In genomic region chr12:31958601-31959000, GRCh38 we compare ENCODE assay signal across 1 cellular context.
TF ChIP-seq lines count a peak whose summit lies in the region.

No MANE protein-coding gene starts in this region.

TF ChIP-seq in H1, 55 proteins besides CTCF, POLR2A, EP300 and RAD21 (continued from another document):
- TF ChIP-seq, protein P1, sequence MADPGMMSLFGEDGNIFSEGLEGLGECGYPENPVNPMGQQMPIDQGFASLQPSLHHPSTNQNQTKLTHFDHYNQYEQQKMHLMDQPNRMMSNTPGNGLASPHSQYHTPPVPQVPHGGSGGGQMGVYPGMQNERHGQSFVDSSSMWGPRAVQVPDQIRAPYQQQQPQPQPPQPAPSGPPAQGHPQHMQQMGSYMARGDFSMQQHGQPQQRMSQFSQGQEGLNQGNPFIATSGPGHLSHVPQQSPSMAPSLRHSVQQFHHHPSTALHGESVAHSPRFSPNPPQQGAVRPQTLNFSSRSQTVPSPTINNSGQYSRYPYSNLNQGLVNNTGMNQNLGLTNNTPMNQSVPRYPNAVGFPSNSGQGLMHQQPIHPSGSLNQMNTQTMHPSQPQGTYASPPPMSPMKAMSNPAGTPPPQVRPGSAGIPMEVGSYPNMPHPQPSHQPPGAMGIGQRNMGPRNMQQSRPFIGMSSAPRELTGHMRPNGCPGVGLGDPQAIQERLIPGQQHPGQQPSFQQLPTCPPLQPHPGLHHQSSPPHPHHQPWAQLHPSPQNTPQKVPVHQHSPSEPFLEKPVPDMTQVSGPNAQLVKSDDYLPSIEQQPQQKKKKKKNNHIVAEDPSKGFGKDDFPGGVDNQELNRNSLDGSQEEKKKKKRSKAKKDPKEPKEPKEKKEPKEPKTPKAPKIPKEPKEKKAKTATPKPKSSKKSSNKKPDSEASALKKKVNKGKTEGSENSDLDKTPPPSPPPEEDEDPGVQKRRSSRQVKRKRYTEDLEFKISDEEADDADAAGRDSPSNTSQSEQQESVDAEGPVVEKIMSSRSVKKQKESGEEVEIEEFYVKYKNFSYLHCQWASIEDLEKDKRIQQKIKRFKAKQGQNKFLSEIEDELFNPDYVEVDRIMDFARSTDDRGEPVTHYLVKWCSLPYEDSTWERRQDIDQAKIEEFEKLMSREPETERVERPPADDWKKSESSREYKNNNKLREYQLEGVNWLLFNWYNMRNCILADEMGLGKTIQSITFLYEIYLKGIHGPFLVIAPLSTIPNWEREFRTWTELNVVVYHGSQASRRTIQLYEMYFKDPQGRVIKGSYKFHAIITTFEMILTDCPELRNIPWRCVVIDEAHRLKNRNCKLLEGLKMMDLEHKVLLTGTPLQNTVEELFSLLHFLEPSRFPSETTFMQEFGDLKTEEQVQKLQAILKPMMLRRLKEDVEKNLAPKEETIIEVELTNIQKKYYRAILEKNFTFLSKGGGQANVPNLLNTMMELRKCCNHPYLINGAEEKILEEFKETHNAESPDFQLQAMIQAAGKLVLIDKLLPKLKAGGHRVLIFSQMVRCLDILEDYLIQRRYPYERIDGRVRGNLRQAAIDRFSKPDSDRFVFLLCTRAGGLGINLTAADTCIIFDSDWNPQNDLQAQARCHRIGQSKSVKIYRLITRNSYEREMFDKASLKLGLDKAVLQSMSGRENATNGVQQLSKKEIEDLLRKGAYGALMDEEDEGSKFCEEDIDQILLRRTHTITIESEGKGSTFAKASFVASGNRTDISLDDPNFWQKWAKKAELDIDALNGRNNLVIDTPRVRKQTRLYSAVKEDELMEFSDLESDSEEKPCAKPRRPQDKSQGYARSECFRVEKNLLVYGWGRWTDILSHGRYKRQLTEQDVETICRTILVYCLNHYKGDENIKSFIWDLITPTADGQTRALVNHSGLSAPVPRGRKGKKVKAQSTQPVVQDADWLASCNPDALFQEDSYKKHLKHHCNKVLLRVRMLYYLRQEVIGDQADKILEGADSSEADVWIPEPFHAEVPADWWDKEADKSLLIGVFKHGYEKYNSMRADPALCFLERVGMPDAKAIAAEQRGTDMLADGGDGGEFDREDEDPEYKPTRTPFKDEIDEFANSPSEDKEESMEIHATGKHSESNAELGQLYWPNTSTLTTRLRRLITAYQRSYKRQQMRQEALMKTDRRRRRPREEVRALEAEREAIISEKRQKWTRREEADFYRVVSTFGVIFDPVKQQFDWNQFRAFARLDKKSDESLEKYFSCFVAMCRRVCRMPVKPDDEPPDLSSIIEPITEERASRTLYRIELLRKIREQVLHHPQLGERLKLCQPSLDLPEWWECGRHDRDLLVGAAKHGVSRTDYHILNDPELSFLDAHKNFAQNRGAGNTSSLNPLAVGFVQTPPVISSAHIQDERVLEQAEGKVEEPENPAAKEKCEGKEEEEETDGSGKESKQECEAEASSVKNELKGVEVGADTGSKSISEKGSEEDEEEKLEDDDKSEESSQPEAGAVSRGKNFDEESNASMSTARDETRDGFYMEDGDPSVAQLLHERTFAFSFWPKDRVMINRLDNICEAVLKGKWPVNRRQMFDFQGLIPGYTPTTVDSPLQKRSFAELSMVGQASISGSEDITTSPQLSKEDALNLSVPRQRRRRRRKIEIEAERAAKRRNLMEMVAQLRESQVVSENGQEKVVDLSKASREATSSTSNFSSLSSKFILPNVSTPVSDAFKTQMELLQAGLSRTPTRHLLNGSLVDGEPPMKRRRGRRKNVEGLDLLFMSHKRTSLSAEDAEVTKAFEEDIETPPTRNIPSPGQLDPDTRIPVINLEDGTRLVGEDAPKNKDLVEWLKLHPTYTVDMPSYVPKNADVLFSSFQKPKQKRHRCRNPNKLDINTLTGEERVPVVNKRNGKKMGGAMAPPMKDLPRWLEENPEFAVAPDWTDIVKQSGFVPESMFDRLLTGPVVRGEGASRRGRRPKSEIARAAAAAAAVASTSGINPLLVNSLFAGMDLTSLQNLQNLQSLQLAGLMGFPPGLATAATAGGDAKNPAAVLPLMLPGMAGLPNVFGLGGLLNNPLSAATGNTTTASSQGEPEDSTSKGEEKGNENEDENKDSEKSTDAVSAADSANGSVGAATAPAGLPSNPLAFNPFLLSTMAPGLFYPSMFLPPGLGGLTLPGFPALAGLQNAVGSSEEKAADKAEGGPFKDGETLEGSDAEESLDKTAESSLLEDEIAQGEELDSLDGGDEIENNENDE (IDR thresholded peaks at IDR 0.05; ENCODE audit: insufficient replicate concordance, low read length) = no peak
- TF ChIP-seq EZH2 (IDR thresholded peaks at IDR 0.05; ENCODE audit: low read depth, low read length, severe bottlenecking) (no peak), BACH1 (IDR thresholded peaks at IDR 0.05; ENCODE audit: low read length) (no peak), BRCA1 (IDR thresholded peaks at IDR 0.05; ENCODE audit: low read depth, low read length) (no peak), RNF2 (IDR thresholded peaks at IDR 0.05; ENCODE audit: borderline replicate concordance, low read depth, low read length, missing control alignments, poor library complexity, severe bottlenecking) (no peak), SP4 (IDR thresholded peaks at IDR 0.05; ENCODE audit: low read length) (no peak), FOSL1 (IDR thresholded peaks at IDR 0.05; ENCODE audit: insufficient read depth, low read depth, low read length) (no peak), JUND (IDR thresholded peaks at IDR 0.05; ENCODE audit: low read length) (no peak), CEBPB (IDR thresholded peaks at IDR 0.05; ENCODE audit: low read depth, low read length) (no peak), PHF8 (conservative IDR thresholded peaks at IDR 0.05; ENCODE audit: low read depth, low read length) (no peak), KDM1A (IDR thresholded peaks at IDR 0.05; ENCODE audit: borderline replicate concordance, low read length) (no peak), SIN3A (conservative IDR thresholded peaks at IDR 0.05 in 1 of 2, IDR thresholded peaks at IDR 0.05 in 1 of 2; ENCODE audit: low read depth in 1 of 2, low read length in 2 of 2) (no peak), SRF (IDR thresholded peaks at IDR 0.05; ENCODE audit: low read depth, low read length) (no peak), RXRA (IDR thresholded peaks at IDR 0.05; ENCODE audit: insufficient read depth, low read depth, low read length) (no peak), EGR1 (IDR thresholded peaks at IDR 0.05; ENCODE audit: borderline replicate concordance, low read depth, low read length) (no peak)
- TF ChIP-seq, protein P2, sequence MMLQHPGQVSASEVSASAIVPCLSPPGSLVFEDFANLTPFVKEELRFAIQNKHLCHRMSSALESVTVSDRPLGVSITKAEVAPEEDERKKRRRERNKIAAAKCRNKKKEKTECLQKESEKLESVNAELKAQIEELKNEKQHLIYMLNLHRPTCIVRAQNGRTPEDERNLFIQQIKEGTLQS (IDR thresholded peaks at IDR 0.05; ENCODE audit: insufficient read depth, low read depth, low read length) = no peak
TF ChIP-seq in H1: peak in this region for 0.
